Comparison of ENCODE assay signal across 30 cellular contexts in the genomic region with DNA sequence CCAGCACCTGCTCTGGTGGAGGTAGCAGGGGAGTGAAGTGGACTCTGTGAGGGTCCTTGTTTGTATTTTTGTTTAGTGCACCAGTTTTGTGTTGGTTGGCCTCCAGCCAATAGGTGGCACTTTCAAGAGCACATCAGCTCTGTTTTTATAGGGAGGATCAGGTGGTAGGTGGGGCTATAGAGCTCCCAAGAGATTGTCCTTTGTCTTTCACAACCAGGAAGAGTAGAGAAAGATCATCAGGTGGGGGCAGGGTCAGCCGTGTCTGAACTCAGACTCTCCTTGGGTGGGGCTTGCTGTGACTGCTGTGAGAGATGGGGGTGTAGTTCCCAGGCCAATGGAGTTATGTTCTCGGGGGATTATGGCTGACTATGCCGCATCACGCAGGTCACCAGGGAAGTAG.
"Had no signal": no experiment of that assay in that cellular context is flagged by ENCODE, and none has a peak within 500 bp of the region (broad histone marks: within the 10 kb centered on the region; RNA-seq: fewer than 3 reads in every experiment).

No MANE protein-coding gene starts in this region.

- H3K36me3 ChIP-seq: brain microvascular endothelial cell, cardiac muscle cell had no signal

- ATAC-seq: activated CD8-positive, alpha-beta memory T cell treated with anti-CD3 and anti-CD28 coated beads, Interleukin-2, amount 10 ng/mL, durations not matched to agents 7 days and 5 days; activated naive CD8-positive, alpha-beta T cell treated with anti-CD3 and anti-CD28 coated beads, Interleukin-2, amount 50 U/mL, for 24 hours had no signal

- FAIRE-seq: RCC 7860 had no signal

- H3K27me3 ChIP-seq: brain microvascular endothelial cell, cardiac muscle cell had no signal

- DNase-seq: activated CD4-positive, alpha-beta memory T cell treated with anti-CD3 and anti-CD28 coated beads, Interleukin-2, amount 10 ng/mL, durations not matched to agents 7 days and 5 days; activated CD4-positive, alpha-beta T cell treated with anti-CD3 and anti-CD28 coated beads for 1 hour; activated CD4-positive, alpha-beta T cell treated with anti-CD3 and anti-CD28 coated beads for 48 hours; activated CD4-positive, CD25-positive, alpha-beta regulatory T cell; activated CD8-positive, alpha-beta memory T cell treated with anti-CD3 and anti-CD28 coated beads for 24 hours; activated CD8-positive, alpha-beta memory T cell treated with anti-CD3 and anti-CD28 coated beads, Interleukin-2, amount 10 ng/mL, durations not matched to agents 7 days and 5 days; activated CD8-positive, alpha-beta memory T cell treated with anti-CD3 and anti-CD28 coated beads, Interleukin-2, amount 50 U/mL, for 48 hours; activated effector memory CD4-positive, alpha-beta T cell treated with Interleukin-2 at 50 U/mL for 16 hours; activated naive CD4-positive, alpha-beta T cell treated with anti-CD3 and anti-CD28 coated beads, Interleukin-2, amount 10 ng/mL, durations not matched to agents 7 days and 5 days; activated naive CD8-positive, alpha-beta T cell treated with anti-CD3 and anti-CD28 coated beads, Interleukin-2, amount 50 U/mL, for 24 hours; activated T-cell treated with anti-CD3 and anti-CD28 coated beads, Interleukin-2, amount 50 U/mL, for 48 hours; aorta; brain microvascular endothelial cell; MM.1S; MV-4-11; NCI-H1092; NCI-H1694 treated with DMSO at 0.1 percent for 48 hours; NCI-H2029 treated with DMSO at 0.1 percent for 48 hours; NCI-H446; NCI-H524 treated with DMSO at 0.1 percent for 48 hours; NCI-H748 treated with DMSO at 0.1 percent for 48 hours; NK-92 treated with Interleukin-12 subunit alpha and Interleukin-12 subunit beta, amount 100 ng/mL, for 24 hours; PC-9; Right ventricle myocardium superior; SW 1271; T-helper 1 cell; T-helper 2 cell; T-helper 9 cell had no signal

- H3K4me3 ChIP-seq: cardiac muscle cell, PC-9 had no signal
